20 cellular contexts compared by ENCODE assay signal in genomic region chr1:12650001-12650421, GRCh38.
A peak's percentile ranks its signal among the peaks of the same experiment; 100 is the strongest.
DNase-seq lines count a peak whose midpoint lies in the region; ATAC-seq and TF ChIP-seq lines count a peak whose summit lies in the region.
"Had no signal": no experiment of that assay in that cellular context is flagged by ENCODE, and none has a peak within 500 bp of the region (broad histone marks: within the 10 kb centered on the region; RNA-seq: fewer than 3 reads in every experiment).

No MANE protein-coding gene starts in this region.

- in situ Hi-C loops in astrocyte of the spinal cord (cut with HindIII; ENCODE audit: low sequenced_read_pairs), result no loop called here

- DNase-seq in HCEC 1CT (peak; percentile 72), astrocyte of the spinal cord (ENCODE audit: low read depth, low spot score) (peak; percentile 79), hepatic stellate cell (ENCODE audit: low spot score) (peak; percentile 78), retinal pigment epithelial cell (ENCODE audit: low read depth) (peak; percentile 68), NCI-H446 (lab: John Stamatoyannopoulos, UW) (no peak), NCI-H2029 treated with DMSO at 0.1 percent for 48 hours (lab: John Stamatoyannopoulos, UW) (no peak)
- DNase-seq: activated CD4-positive, alpha-beta memory T cell treated with anti-CD3 and anti-CD28 coated beads, Interleukin-2, amount 10 ng/mL, durations not matched to agents 7 days and 5 days; activated T-cell treated with anti-CD3 and anti-CD28 coated beads, Interleukin-2, amount 50 U/mL, for 48 hours; CD4-positive, alpha-beta T cell; DND-41; endodermal cell; immature natural killer cell; KG1; NCI-H1105; NCI-H2171 treated with DMSO at 0.1 percent for 48 hours; SW 1271 had no signal

- TF ChIP-seq CTCF in astrocyte of the spinal cord (IDR thresholded peaks at IDR 0.05; ENCODE audit: low read depth, low read length) (no peak), retinal pigment epithelial cell (conservative IDR thresholded peaks at IDR 0.05; ENCODE audit: low read depth, low read length) (no peak)

- no peak overlapping the region for H3K4me3 ChIP-seq in astrocyte of the spinal cord (ENCODE audit: low read depth, low read length)
- H3K4me3 ChIP-seq in retinal pigment epithelial cell (ENCODE audit: low read length), result no peak overlapping the region
- H3K4me3 ChIP-seq: neural progenitor cell, skin epidermis had no signal

- ATAC-seq in GM18867 (IDR thresholded peaks at IDR 0.05; ENCODE audit: unreplicated experiment) (no peak), HG02610 (IDR thresholded peaks at IDR 0.05; ENCODE audit: unreplicated experiment) (no peak)

Comparison
In these comparisons a context has a peak if more than half of its experiments do, and no peak if none do; other contexts are left out.
1. DNase-seq: peak in HCEC 1CT (single experiment), astrocyte of the spinal cord (single experiment), hepatic stellate cell (single experiment) and retinal pigment epithelial cell (single experiment); none in NCI-H446 (0 of 2) and NCI-H2029 treated with DMSO at 0.1 percent for 48 hours (single experiment).